Comparison of ENCODE assay signal across 24 cellular contexts in the genomic region with DNA sequence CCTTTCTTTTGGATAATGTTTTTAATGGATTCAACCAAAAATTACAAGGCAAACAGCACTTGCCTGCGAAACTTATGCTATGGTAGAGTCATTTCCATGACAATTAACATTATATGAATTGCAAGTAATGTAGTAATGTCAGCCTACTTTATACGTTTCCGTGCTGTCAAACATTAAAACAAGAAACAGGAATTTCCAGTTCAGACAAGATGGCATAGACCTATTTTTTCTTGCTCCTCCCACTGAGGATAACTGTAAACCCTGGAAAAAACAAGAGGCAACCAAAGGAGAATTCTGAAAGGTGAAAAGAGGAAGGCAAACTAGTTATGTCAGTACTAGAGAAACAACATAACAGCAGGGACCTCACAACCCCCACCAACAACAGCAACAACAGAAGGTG.
A peak's percentile ranks its signal among the peaks of the same experiment; 100 is the strongest.
DNase-seq lines count a peak whose midpoint lies in the region; ATAC-seq, FAIRE-seq and TF ChIP-seq lines count a peak whose summit lies in the region.
"Had no signal": no experiment of that assay in that cellular context is flagged by ENCODE, and none has a peak within 500 bp of the region (broad histone marks: within the 10 kb centered on the region; RNA-seq: fewer than 3 reads in every experiment).

No MANE protein-coding gene starts in this region.

- intact Hi-C loops in A673 (cut with micrococcal nuclease; ENCODE audit: unreplicated experiment), result no loop called here
- intact Hi-C loops in GM12878 (cut with micrococcal nuclease; ENCODE audit: unreplicated experiment), result no loop called here
- intact Hi-C loops in mucosa of descending colon (cut with DNase I, micrococcal nuclease), result no loop called here

- H3K36me3 Mint-ChIP-seq in endothelial cell (ENCODE audit: low read depth, unreplicated experiment), result peaks cover 10% of the 10 kb centered on the region

- H3K27me3 ChIP-seq in A673 (replicated peaks; ENCODE audit: insufficient read depth, low read depth, low read length, poor library complexity), result no peaks in the 10 kb centered on the region
- H3K27me3 ChIP-seq in GM12878 (replicated peaks in 1 of 2; ENCODE audit: control insufficient read depth in 2 of 2, insufficient read depth in 2 of 2, low read length in 1 of 2), result no peaks in the 10 kb centered on the region

- H3K27ac ChIP-seq in A673 (ENCODE audit: low read depth, low read length, poor library complexity, severe bottlenecking), result no peak overlapping the region
- H3K27ac ChIP-seq in GM12878 (ENCODE audit: control insufficient read depth, insufficient read depth), result no peak overlapping the region

- no peak for TF ChIP-seq EP300 in GM12878 (IDR thresholded peaks at IDR 0.05; ENCODE audit: borderline replicate concordance in 1 of 2, control insufficient read depth in 1 of 2, low read depth in 2 of 2, low read length in 2 of 2)

- no peak for TF ChIP-seq RAD21 in GM12878 (IDR thresholded peaks at IDR 0.05; ENCODE audit: insufficient read depth, low read depth, low read length)

- H3K4me1 Mint-ChIP-seq in endothelial cell (ENCODE audit: unreplicated experiment), result peaks cover 35% of the 10 kb centered on the region
- H3K4me1 Mint-ChIP-seq: B cell had no signal

- in situ Hi-C loops in GM12878 (cut with MboI) (no loop called here), G401 (cut with HindIII; ENCODE audit: low sequenced_read_pairs) (no loop called here)

- H3K4me3 Mint-ChIP-seq in endothelial cell (ENCODE audit: unreplicated experiment), result no peak overlapping the region
- H3K4me3 Mint-ChIP-seq: B cell; CD4-positive, CD25-positive, alpha-beta regulatory T cell; HFFc6; T-cell had no signal

- no peaks in the 10 kb centered on the region for H3K9me3 Mint-ChIP-seq in endothelial cell (ENCODE audit: unreplicated experiment)
- H3K9me3 Mint-ChIP-seq: CD4-positive, CD25-positive, alpha-beta regulatory T cell; HFFc6; T-cell had no signal

- DNase-seq in A673 (ENCODE audit: low spot score), result no peak
- DNase-seq in GM12892 (ENCODE audit: insufficient read length), result no peak
- DNase-seq in GM12878 (ENCODE audit: low read depth, low spot score), result no peak
- no peak for DNase-seq in mucosa of descending colon
- no peak for DNase-seq in NCI-H1105 (lab: John Stamatoyannopoulos, UW)
- no peak for DNase-seq in G401 (ENCODE audit: low spot score)
- no peak for DNase-seq in endothelial cell (ENCODE audit: low spot score)
- DNase-seq: Caco-2; CD4-positive, CD25-positive, alpha-beta regulatory T cell; DMS153; EL; H7; HFFc6; KG1; MV-4-11; NCI-H1930; NCI-H2171 treated with DMSO at 0.1 percent for 48 hours; NCI-H446; NCI-H774; Right ventricle myocardium superior; SK-N-SH; T-cell had no signal

- H2AFZ ChIP-seq in GM12878 (ENCODE audit: control insufficient read depth, low read depth, low read length), result no peak overlapping the region

- H4K20me1 ChIP-seq in GM12878 (ENCODE audit: control insufficient read depth, insufficient read depth), result no peaks in the 10 kb centered on the region

- no peak overlapping the region for H3K4me3 ChIP-seq in A673 (ENCODE audit: low read depth, low read length, poor library complexity, severe bottlenecking)
- H3K4me3 ChIP-seq in GM12878, result no peak overlapping the region
- H3K4me3 ChIP-seq in mucosa of descending colon, result no peak overlapping the region

- H3K27me3 Mint-ChIP-seq in endothelial cell (ENCODE audit: unreplicated experiment), result peaks cover 10% of the 10 kb centered on the region
- H3K27me3 Mint-ChIP-seq: B cell; CD4-positive, CD25-positive, alpha-beta regulatory T cell; T-cell had no signal

- H3K36me3 ChIP-seq in A673 (ENCODE audit: insufficient read depth, low read length, poor library complexity, severe bottlenecking), result peaks cover 3% of the 10 kb centered on the region
- peaks cover 2 to 3% of the 10 kb centered on the region in 2 experiments; a peak in 3 of 4 replicates for H3K36me3 ChIP-seq in GM12878 (ENCODE audit: control insufficient read depth in 2 of 2, insufficient read depth in 2 of 2, low read length in 1 of 2)
- no peaks in the 10 kb centered on the region for H3K36me3 ChIP-seq in mucosa of descending colon (ENCODE audit: low read depth)

- no peaks in the 10 kb centered on the region for H3K4me1 ChIP-seq in A673 (ENCODE audit: insufficient read depth, low read length, poor library complexity, severe bottlenecking)
- H3K4me1 ChIP-seq in GM12878 (ENCODE audit: control insufficient read depth, insufficient read depth, low read length), result peaks cover 4% of the 10 kb centered on the region; the same call in 1 of the 2 replicates
- no peaks in the 10 kb centered on the region for H3K4me1 ChIP-seq in mucosa of descending colon (ENCODE audit: low read depth)
- H3K4me1 ChIP-seq: Caco-2 had no signal

- FAIRE-seq in GM12892 (lab: Jason Lieb, UNC), result peak; percentile 50
- FAIRE-seq in GM12878 (lab: Jason Lieb, UNC), result no peak

- TSS peak; percentile 11 for BruUV-seq in A673 (replicated peaks; lab: Mats Ljungman, UMichigan)
- BruUV-seq in GM12878 (replicated peaks; lab: Mats Ljungman, UMichigan), result no TSS peak

- CTCF ChIA-PET in A673 (lab: Charles Lee) (no interaction called here), GM12878 (lab: Yijun Ruan, JAX) (interaction anchor here (0.7 kb wide), 1 partner anchor 59 kb away, joined by 3 read pairs; no protein-coding TSS in a partner anchor)

- RAD21 ChIA-PET in GM12878 (lab: Charles Lee; ENCODE audit: unreplicated experiment), result no interaction called here

- H3K27ac Mint-ChIP-seq in endothelial cell (ENCODE audit: unreplicated experiment), result no peak overlapping the region
- H3K27ac Mint-ChIP-seq: B cell, HFFc6, T-cell had no signal

- TF ChIP-seq CTCF in A673 (conservative IDR thresholded peaks at IDR 0.05; ENCODE audit: low read depth, low read length), result no peak
- no peak for TF ChIP-seq CTCF in GM12878 (IDR thresholded peaks at IDR 0.05 in 2 of 3, conservative IDR thresholded peaks at IDR 0.05 in 1 of 3; ENCODE audit: control insufficient read depth in 2 of 3, extremely low read depth in 1 of 3, insufficient read depth in 1 of 3, low read depth in 3 of 3, low read length in 3 of 3)
- no peak for TF ChIP-seq CTCF in mucosa of descending colon (IDR thresholded peaks at IDR 0.05)
- TF ChIP-seq CTCF in endothelial cell (IDR thresholded peaks at IDR 0.05; ENCODE audit: unreplicated experiment), result no peak

- H3K9me3 ChIP-seq in A673 (ENCODE audit: low read depth, low read length, poor library complexity, severe bottlenecking) (no peaks in the 10 kb centered on the region), GM12878 (replicated peaks; ENCODE audit: control insufficient read depth, insufficient read depth, low read length) (no peaks in the 10 kb centered on the region), mucosa of descending colon (no peaks in the 10 kb centered on the region)
- H3K9me3 ChIP-seq: Caco-2, SK-N-SH had no signal

- no peak overlapping the region for H3K4me2 ChIP-seq in GM12878 (ENCODE audit: control insufficient read depth, insufficient read depth)
- H3K4me2 ChIP-seq: SK-N-SH had no signal

- ATAC-seq in GM12878 (peak; percentile 20; the same call in 1 of the 3 replicates), mucosa of descending colon (peak; percentile 74), GM18867 (IDR thresholded peaks at IDR 0.05; ENCODE audit: unreplicated experiment) (no peak)
- ATAC-seq: T-cell had no signal

- H3K9ac ChIP-seq in GM12878 (ENCODE audit: control insufficient read depth, insufficient read depth, low read length), result no peak overlapping the region
- H3K9ac ChIP-seq: SK-N-SH had no signal

- 79% methylated on average over 3 of the region's 3 CpGs for WGBS in GM12878 (ENCODE audit: insufficient coverage, insufficient replicate concordance, low lambda C conversion rate, missing lambda C conversion rate)

- POLR2A ChIA-PET in A673 (lab: Charles Lee; ENCODE audit: low non-redundant PET), result no interaction called here
- POLR2A ChIA-PET in GM12878 (lab: Charles Lee), result interaction anchor here (0.7 kb wide), 1 partner anchor 14 kb away, joined by 8 read pairs; no protein-coding TSS in a partner anchor

- SMC1A ChIA-PET in GM12878 (lab: Charles Lee; ENCODE audit: uncharacterized antibody, unreplicated experiment), result no interaction called here

- no peak for TF ChIP-seq POLR2A in GM12892 (IDR thresholded peaks at IDR 0.05; ENCODE audit: low read depth, low read length)
- TF ChIP-seq POLR2A in GM12878 (IDR thresholded peaks at IDR 0.05; ENCODE audit: low read depth, low read length), result no peak

- no peaks in the 10 kb centered on the region for H3K79me2 ChIP-seq in GM12878 (ENCODE audit: control insufficient read depth, insufficient read depth, low read length)

TF ChIP-seq in GM12878, 131 proteins besides CTCF, POLR2A, EP300 and RAD21:
- TF ChIP-seq CEBPB (IDR thresholded peaks at IDR 0.05; ENCODE audit: borderline replicate concordance in 1 of 2, low read depth in 2 of 2, low read length in 2 of 2), result no peak
- peak; percentile 48; the same call in 1 of the 2 replicates for TF ChIP-seq SPI1 (IDR thresholded peaks at IDR 0.05; ENCODE audit: borderline replicate concordance, insufficient read depth, low read depth, low read length)
